In genomic region chr1:169117014-169117413, GRCh38 we compare ENCODE assay signal across 17 cellular contexts. TPM values are rescaled to one million over a fixed set of nuclear protein-coding genes. Genes with fewer than 3 reads are reported as not detected.
DNase-seq lines count a peak whose midpoint lies in the region; ATAC-seq, FAIRE-seq and TF ChIP-seq lines count a peak whose summit lies in the region.
"Had no signal": no experiment of that assay in that cellular context is flagged by ENCODE, and none has a peak within 500 bp of the region (broad histone marks: within the 10 kb centered on the region; RNA-seq: fewer than 3 reads in every experiment).

No MANE protein-coding gene starts in this region.

- WGBS in body of pancreas, 2 donors: 78 to 84% methylated on average over 2 of the region's 2 CpGs
- whole genome bisulfite sequencing in liver: 88% methylated on average over 2 of the region's 2 CpGs

- H3K27me3 ChIP-seq in OCI-LY1 (ENCODE audit: insufficient read depth, low read length): no peaks in the 10 kb centered on the region
- no peaks in the 10 kb centered on the region for H3K27me3 ChIP-seq in body of pancreas
- H3K27me3 ChIP-seq in liver (ENCODE audit: control insufficient read depth in 4 of 4, insufficient read depth in 4 of 4, low read length in 3 of 4): no peaks in the 10 kb centered on the region
- no peaks in the 10 kb centered on the region for H3K27me3 ChIP-seq in gastrocnemius medialis
- H3K27me3 ChIP-seq: BE2C had no signal

- no peak for FAIRE-seq in GM12891 (lab: Jason Lieb, UNC)
- FAIRE-seq: K562 had no signal

- H3K9me3 ChIP-seq in OCI-LY1 (ENCODE audit: low read length) (no peaks in the 10 kb centered on the region), body of pancreas (no peaks in the 10 kb centered on the region), liver (ENCODE audit: control insufficient read depth in 4 of 4, low read length in 3 of 4) (no peaks in the 10 kb centered on the region), gastrocnemius medialis (no peaks in the 10 kb centered on the region)
- H3K9me3 ChIP-seq: BE2C had no signal

- H3K9ac ChIP-seq in OCI-LY1 (ENCODE audit: low read length) (no peak overlapping the region; the same call in 1 of the 2 replicates), liver (ENCODE audit: low read depth in 1 of 2, low read length in 2 of 2) (no peak overlapping the region)

- H3K4me3 ChIP-seq in OCI-LY1 (ENCODE audit: low read depth, low read length, poor library complexity, severe bottlenecking): peak overlapping the region; percentile 57
- H3K4me3 ChIP-seq in body of pancreas: no peak overlapping the region
- H3K4me3 ChIP-seq in liver (ENCODE audit: low read depth in 1 of 3, low read length in 3 of 3): no peak overlapping the region
- H3K4me3 ChIP-seq in gastrocnemius medialis: peak overlapping the region in 2 of 4 donors; percentile 26 to 34
- H3K4me3 ChIP-seq: GM23338, K562 had no signal

- H3K4me1 ChIP-seq in OCI-LY1 (ENCODE audit: insufficient read depth, low read length, severe bottlenecking): peaks cover 39% of the 10 kb centered on the region
- peaks cover 61% of the 10 kb centered on the region for H3K4me1 ChIP-seq in body of pancreas
- H3K4me1 ChIP-seq in liver (ENCODE audit: control insufficient read depth in 4 of 4, insufficient read depth in 4 of 4, low read length in 3 of 4): peaks cover 3 to 32% (median 18%) of the 10 kb centered on the region in 4 donors
- peaks cover 88 to 91% of the 10 kb centered on the region in 2 donors for H3K4me1 ChIP-seq in gastrocnemius medialis

- H3F3A ChIP-seq in OCI-LY1 (ENCODE audit: insufficient read depth, low read length): no peaks in the 10 kb centered on the region

- H4K20me1 ChIP-seq in OCI-LY1 (ENCODE audit: insufficient read depth, low read length): no peaks in the 10 kb centered on the region

- H3K27ac ChIP-seq in OCI-LY1 (ENCODE audit: low read depth, low read length, poor library complexity, severe bottlenecking) (peak overlapping the region; percentile 85), body of pancreas (peak overlapping the region in 3 of 4 donors; percentile 69 to 94 (median 93)), liver (ENCODE audit: low read depth in 1 of 2, low read length in 2 of 2) (peak overlapping the region; percentile 77 to 82), gastrocnemius medialis (peak overlapping the region; percentile 93 to 99 (median 96))

- peaks cover 7% of the 10 kb centered on the region for H3K36me3 ChIP-seq in OCI-LY1 (ENCODE audit: insufficient read depth, low read length)
- no peaks in the 10 kb centered on the region for H3K36me3 ChIP-seq in body of pancreas (replicated peaks in 1 of 2; ENCODE audit: insufficient read depth in 1 of 2, low read depth in 2 of 2)
- peaks cover 4 to 36% (median 15%) of the 10 kb centered on the region in 4 donors for H3K36me3 ChIP-seq in liver (ENCODE audit: control insufficient read depth in 4 of 4, insufficient read depth in 3 of 4, low read depth in 1 of 4, low read length in 3 of 4)
- peaks cover 0 to 50% of the 10 kb centered on the region in 2 donors for H3K36me3 ChIP-seq in gastrocnemius medialis

- no peaks in the 10 kb centered on the region for H3K9me2 ChIP-seq in OCI-LY1 (ENCODE audit: low read depth, low read length)

- DNase-seq in body of pancreas (no peak), gastrocnemius medialis (no peak), omental fat pad (ENCODE audit: low spot score) (no peak), GM12891 (ENCODE audit: insufficient read length, low spot score) (no peak), DMS53 (lab: John Stamatoyannopoulos, UW) (no peak), NCI-H446 treated with DMSO at 0.1 percent for 48 hours (lab: John Stamatoyannopoulos, UW) (no peak)
- DNase-seq: activated T-cell treated with anti-CD3 and anti-CD28 coated beads, Interleukin-2, amount 50 U/mL, for 48 hours; BE2C; effector CD8-positive, alpha-beta T cell; NCI-H1092; NCI-H2171; stimulated activated CD4-positive, alpha-beta T cell treated with anti-CD3 and anti-CD28 coated beads, Interleukin-12 subunit alpha, Interleukin-12 subunit beta, amount 100 ng/mL, for 4 hours; stimulated activated naive B cell treated with anti-CD40 and anti-IgM and Interleukin-4, amounts not matched to agents 10 μg/mL and 1 μg/mL and 100 μg/mL, for 72 hours had no signal

- TF ChIP-seq RAD21 in liver (IDR thresholded peaks at IDR 0.05): no peak

- intact Hi-C loops in body of pancreas (cut with DNase I): no loop called here
- intact Hi-C loops in gastrocnemius medialis (cut with DNase I; ENCODE audit: low total_unique reads): loop anchor here (10.0 kb wide), 1 partner anchor 778 kb away; the partner anchor contains the start of gene SCYL3

- H3K79me2 ChIP-seq in OCI-LY1 (ENCODE audit: insufficient read depth, low read length): no peaks in the 10 kb centered on the region

- H3K4me2 ChIP-seq in OCI-LY1 (ENCODE audit: low read length): peak overlapping the region; percentile 76; the same call in 1 of the 2 replicates
- H3K4me2 ChIP-seq: GM23338 had no signal

- in situ Hi-C loops in gastrocnemius medialis (cut with MboI; ENCODE audit: low sequenced_read_pairs in 4 of 4): loop anchor here (10.0 to 25.0 kb wide), 6 partner anchors 368 to 1180 kb away; partner anchors contain the start of genes SLC19A2 (in 3 of the 4), DCAF6 (in 1 of the 4) and MPC2 (in 1 of the 4)

- ATAC-seq in body of pancreas (no peak), gastrocnemius medialis (no peak), omental fat pad (ENCODE audit: low FRiP score) (no peak)
- ATAC-seq: GM23338, K562 had no signal

- H2AFZ ChIP-seq in OCI-LY1 (ENCODE audit: low read length): no peak overlapping the region
- H2AFZ ChIP-seq: GM23338 had no signal

- TF ChIP-seq CTCF in OCI-LY1 (IDR thresholded peaks at IDR 0.05; ENCODE audit: low read length): no peak
- no peak for TF ChIP-seq CTCF in body of pancreas (IDR thresholded peaks at IDR 0.05)
- no peak for TF ChIP-seq CTCF in liver (IDR thresholded peaks at IDR 0.05; ENCODE audit: low read depth, low read length, missing input control)
- TF ChIP-seq CTCF in gastrocnemius medialis (IDR thresholded peaks at IDR 0.05 in 4 of 5, conservative IDR thresholded peaks at IDR 0.05 in 1 of 5): no peak
- no peak for TF ChIP-seq CTCF in omental fat pad (IDR thresholded peaks at IDR 0.05)

- TF ChIP-seq POLR2A in body of pancreas (IDR thresholded peaks at IDR 0.05) (no peak), gastrocnemius medialis (IDR thresholded peaks at IDR 0.05) (no peak), GM12891 (IDR thresholded peaks at IDR 0.05; ENCODE audit: low read depth, low read length) (no peak)

TF ChIP-seq in liver, 16 proteins besides CTCF, POLR2A, EP300 and RAD21 (continues in another document):
- TF ChIP-seq REST (IDR thresholded peaks at IDR 0.05) (no peak), HNF4A (conservative IDR thresholded peaks at IDR 0.05) (no peak), YY1 (IDR thresholded peaks at IDR 0.05) (no peak)

TF ChIP-seq in GM12891, 5 proteins besides CTCF, POLR2A, EP300 and RAD21:
- TF ChIP-seq SPI1 (IDR thresholded peaks at IDR 0.05; ENCODE audit: low read depth, low read length) (no peak), PAX5 (IDR thresholded peaks at IDR 0.05; ENCODE audit: insufficient read depth, low read length, severe bottlenecking) (no peak)

RNA-seq across cellular contexts. Expression of gene ATP1B1, which starts 10.5 kb away (rescaled TPM):
- total RNA-seq in body of pancreas (100 to 1,000 TPM; 116 to 138 TPM), liver (10 to 100 TPM; 36.1 to 53.8 TPM), gastrocnemius medialis (100 to 1,000 TPM; 111 to 377 (median 324) TPM), omental fat pad (10 to 100 TPM; 19.9 to 60.6 (median 37.3) TPM)
- 10 to 100 TPM; 39.1 to 57.0 TPM for polyA plus RNA-seq in liver
- 14.9 TPM for polyA plus RNA-seq in GM12891 (2012; ENCODE audit: low read depth, missing spikeins)
